15 cellular contexts compared by ENCODE assay signal in genomic region chr17:34201767-34202166, GRCh38.
"Had no signal": no experiment of that assay in that cellular context is flagged by ENCODE, and none has a peak within 500 bp of the region (broad histone marks: within the 10 kb centered on the region; RNA-seq: fewer than 3 reads in every experiment).

No MANE protein-coding gene starts in this region.

- H3K4me3 ChIP-seq: breast epithelium, esophagus muscularis mucosa, neural progenitor cell, ovary, thyroid gland had no signal

- H3K27ac Mint-ChIP-seq: activated naive CD8-positive, alpha-beta T cell treated with anti-CD3 and anti-CD28 coated beads, Interleukin-2, amount 10 ng/mL, durations not matched to agents 7 days and 5 days; neural progenitor cell; T-cell had no signal

- H3K9me3 ChIP-seq: ovary, thyroid gland had no signal

- H3K4me1 ChIP-seq: breast epithelium, neural progenitor cell had no signal

- H3K27ac ChIP-seq: breast epithelium, esophagus muscularis mucosa, neural progenitor cell, ovary, thyroid gland, WERI-Rb-1 had no signal

- DNase-seq: activated effector memory CD4-positive, alpha-beta T cell treated with anti-CD3 and anti-CD28 coated beads, Interleukin-2, amount 50 U/mL, for 16 hours; activated naive CD8-positive, alpha-beta T cell treated with anti-CD3 and anti-CD28 coated beads, Interleukin-2, amount 10 ng/mL, durations not matched to agents 7 days and 5 days; aorta; hypothalamus; kidney glomerular epithelial cell; mesendoderm; ovary; stimulated activated CD4-positive, alpha-beta T cell treated with anti-CD3 and anti-CD28 coated beads, Interleukin-12 subunit alpha, Interleukin-12 subunit beta, amount 100 ng/mL, for 4 hours; stimulated activated CD4-positive, alpha-beta T cell treated with anti-CD3 and anti-CD28 coated beads, Interleukin-4, amount 100 ng/mL, for 1 hour; T-cell; thyroid gland; WERI-Rb-1 had no signal

- H3K36me3 ChIP-seq: breast epithelium, esophagus muscularis mucosa, neural progenitor cell, ovary, thyroid gland, WERI-Rb-1 had no signal

- H3K4me3 Mint-ChIP-seq: activated naive CD8-positive, alpha-beta T cell treated with anti-CD3 and anti-CD28 coated beads, Interleukin-2, amount 10 ng/mL, durations not matched to agents 7 days and 5 days; neural progenitor cell; T-cell had no signal

- ATAC-seq: T-cell had no signal

- H3K27me3 ChIP-seq: ovary, thyroid gland had no signal

- H3K36me3 Mint-ChIP-seq: activated naive CD8-positive, alpha-beta T cell treated with anti-CD3 and anti-CD28 coated beads, Interleukin-2, amount 10 ng/mL, durations not matched to agents 7 days and 5 days; neural progenitor cell; T-cell had no signal
